In the genomic region with DNA sequence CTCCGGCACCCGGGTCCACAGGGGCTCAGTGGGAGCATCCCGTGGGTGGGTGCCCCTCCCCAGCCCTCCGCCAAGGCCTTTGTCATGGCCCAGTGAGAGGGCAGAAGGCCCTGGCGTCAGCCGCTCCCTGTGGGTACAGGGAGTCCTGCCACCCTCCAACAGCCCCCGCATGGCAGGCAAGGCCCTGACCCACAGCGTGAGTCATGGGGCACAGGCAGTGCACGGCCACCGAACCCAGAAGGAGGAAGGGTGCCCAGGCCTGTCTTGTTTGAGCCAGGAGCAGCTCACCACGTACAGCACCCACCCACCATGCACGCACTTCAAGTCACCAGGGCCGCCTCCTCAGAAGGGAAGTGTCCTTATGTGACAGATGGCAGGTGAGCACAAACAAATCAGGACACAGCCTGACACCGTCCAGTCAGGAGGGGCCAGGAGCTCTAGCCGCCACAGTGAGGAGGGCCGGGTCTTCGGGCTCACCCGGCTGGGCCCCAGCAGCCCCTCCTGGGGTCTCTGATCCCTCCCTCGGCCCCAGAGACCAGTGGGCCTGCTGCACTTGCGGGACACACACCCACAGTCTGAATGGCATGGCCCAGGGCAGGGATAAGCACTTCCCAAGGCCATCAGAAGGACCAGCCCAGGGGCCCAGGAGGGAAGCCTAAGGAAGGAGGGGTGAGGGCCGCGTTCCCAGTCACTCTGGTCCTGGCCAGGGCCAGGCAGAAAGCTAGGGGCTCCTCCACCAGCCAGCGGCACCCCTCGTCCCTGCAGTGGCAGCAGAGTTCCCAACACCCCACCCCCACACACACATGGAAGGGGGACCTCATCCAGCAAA, we compare ENCODE assay signal across 7 cellular contexts. TPM values are rescaled to one million over a fixed set of nuclear protein-coding genes. Genes with fewer than 3 reads are reported as not detected.
DNase-seq lines count a peak whose midpoint lies in the region; ATAC-seq lines count a peak whose summit lies in the region.

No MANE protein-coding gene starts in this region.

- peaks cover 82% of the 10 kb centered on the region for H3K4me1 Mint-ChIP-seq in activated CD8-positive, alpha-beta T cell treated with anti-CD3 and anti-CD28 coated beads, Interleukin-2, amount 10 ng/mL, durations not matched to agents 7 days and 5 days (ENCODE audit: low read depth)

- ATAC-seq in GM19438 (IDR thresholded peaks at IDR 0.05; ENCODE audit: low read depth, unreplicated experiment), result peak; percentile 30
- ATAC-seq in HG03378 (IDR thresholded peaks at IDR 0.05; ENCODE audit: unreplicated experiment), result peak; percentile 43
- peak; percentile 45 for ATAC-seq in activated CD8-positive, alpha-beta T cell treated with anti-CD3 and anti-CD28 coated beads, Interleukin-2, amount 10 ng/mL, durations not matched to agents 7 days and 5 days

- H3K27me3 Mint-ChIP-seq in activated CD8-positive, alpha-beta T cell treated with anti-CD3 and anti-CD28 coated beads, Interleukin-2, amount 10 ng/mL, durations not matched to agents 7 days and 5 days (ENCODE audit: low read depth), result no peaks in the 10 kb centered on the region

- POLR2A ChIA-PET in activated CD8-positive, alpha-beta T cell treated with anti-CD3 and anti-CD28 coated beads, Interleukin-2, amount 10 ng/mL, durations not matched to agents 7 days and 5 days (lab: Charles Lee), result interaction anchor here (0.6 to 2.6 kb wide), 5 partner anchors 10 to 26 kb away, joined by 3 to 9 read pairs (median 7); a partner anchor contains a TSS

- DNase-seq in activated CD8-positive, alpha-beta T cell treated with anti-CD3 and anti-CD28 coated beads, Interleukin-2, amount 10 ng/mL, durations not matched to agents 7 days and 5 days, result peak; percentile 68
- DNase-seq in germinal center (ENCODE audit: low spot score) (peak; percentile 75), NCI-H526 treated with DMSO at 0.1 percent for 48 hours (lab: John Stamatoyannopoulos, UW) (no peak), Kasumi-1 (lab: John Stamatoyannopoulos, UW) (no peak)
- peak; percentile 47 for DNase-seq in stimulated activated CD8-positive, alpha-beta memory T cell treated with anti-CD3 and anti-CD28 coated beads, Interleukin-12 subunit alpha, Interleukin-12 subunit beta, amount 100 ng/mL, for 4 hours (ENCODE audit: low read depth)

- peak overlapping the region; percentile 92 for H3K4me3 Mint-ChIP-seq in activated CD8-positive, alpha-beta T cell treated with anti-CD3 and anti-CD28 coated beads, Interleukin-2, amount 10 ng/mL, durations not matched to agents 7 days and 5 days

- H3K9me3 Mint-ChIP-seq in activated CD8-positive, alpha-beta T cell treated with anti-CD3 and anti-CD28 coated beads, Interleukin-2, amount 10 ng/mL, durations not matched to agents 7 days and 5 days (ENCODE audit: insufficient read depth), result no peaks in the 10 kb centered on the region

- peak overlapping the region; percentile 97 for H3K27ac Mint-ChIP-seq in activated CD8-positive, alpha-beta T cell treated with anti-CD3 and anti-CD28 coated beads, Interleukin-2, amount 10 ng/mL, durations not matched to agents 7 days and 5 days

- peaks cover 21% of the 10 kb centered on the region for H3K36me3 Mint-ChIP-seq in activated CD8-positive, alpha-beta T cell treated with anti-CD3 and anti-CD28 coated beads, Interleukin-2, amount 10 ng/mL, durations not matched to agents 7 days and 5 days (ENCODE audit: low read depth)

- CTCF ChIA-PET in activated CD8-positive, alpha-beta T cell treated with anti-CD3 and anti-CD28 coated beads, Interleukin-2, amount 10 ng/mL, durations not matched to agents 7 days and 5 days (lab: Charles Lee), result interaction anchor here (2.6 to 2.9 kb wide), 2 partner anchors 13 kb away, joined by 9 to 28 read pairs; no protein-coding TSS in a partner anchor

RNA-seq across cellular contexts. Expression of a gene that starts 25.8 kb away (rescaled TPM):
- 100 to 1,000 TPM; 125 to 127 TPM for total RNA-seq in activated CD8-positive, alpha-beta T cell treated with anti-CD3 and anti-CD28 coated beads, Interleukin-2, amount 10 ng/mL, durations not matched to agents 7 days and 5 days

Comparison
In these comparisons a context has a peak if more than half of its experiments do, and no peak if none do; other contexts are left out.
1. DNase-seq: peak in activated CD8-positive, alpha-beta T cell treated with anti-CD3 and anti-CD28 coated beads, Interleukin-2, amount 10 ng/mL, durations not matched to agents 7 days and 5 days (single experiment), germinal center (single experiment) and stimulated activated CD8-positive, alpha-beta memory T cell treated with anti-CD3 and anti-CD28 coated beads, Interleukin-12 subunit alpha, Interleukin-12 subunit beta, amount 100 ng/mL, for 4 hours (single experiment); none in NCI-H526 treated with DMSO at 0.1 percent for 48 hours (single experiment) and Kasumi-1 (0 of 2).
2. Peak in every context shown above with its lines, with median percentiles within 50 percentile points of each other: ATAC-seq.